ENCODE assay signal across 3 cellular contexts in the genomic region with DNA sequence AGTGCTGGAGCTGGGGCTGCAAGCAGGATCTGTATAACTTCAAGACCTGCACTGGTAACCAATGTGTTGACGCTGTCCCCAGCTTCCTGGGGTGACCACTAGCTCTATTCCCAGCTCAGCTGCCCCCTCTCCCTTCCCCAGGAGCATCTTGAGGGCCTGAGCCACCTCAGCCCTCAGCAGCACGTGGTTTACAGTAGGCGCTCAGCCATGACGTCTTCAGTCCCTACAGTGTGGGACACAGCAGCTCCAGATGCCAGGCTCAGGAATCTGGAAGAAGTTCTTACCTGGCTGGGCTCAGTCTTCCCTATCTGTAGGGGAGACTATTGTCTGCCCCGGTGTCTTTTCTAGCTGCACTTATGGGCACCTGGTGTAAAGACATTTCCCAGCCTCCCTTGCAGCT.
TF ChIP-seq lines count a peak whose summit lies in the region.

No MANE protein-coding gene starts in this region.

TF ChIP-seq in liver, 16 proteins besides CTCF, POLR2A, EP300 and RAD21:
- TF ChIP-seq FOXA2 (IDR thresholded peaks at IDR 0.05) = no peak
- peak in 1 of 2 donors; percentile 2 for TF ChIP-seq JUND (IDR thresholded peaks at IDR 0.05)
- TF ChIP-seq, protein P1, sequence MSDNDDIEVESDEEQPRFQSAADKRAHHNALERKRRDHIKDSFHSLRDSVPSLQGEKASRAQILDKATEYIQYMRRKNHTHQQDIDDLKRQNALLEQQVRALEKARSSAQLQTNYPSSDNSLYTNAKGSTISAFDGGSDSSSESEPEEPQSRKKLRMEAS (IDR thresholded peaks at IDR 0.05) = peak; percentile 40
- TF ChIP-seq, protein P2, sequence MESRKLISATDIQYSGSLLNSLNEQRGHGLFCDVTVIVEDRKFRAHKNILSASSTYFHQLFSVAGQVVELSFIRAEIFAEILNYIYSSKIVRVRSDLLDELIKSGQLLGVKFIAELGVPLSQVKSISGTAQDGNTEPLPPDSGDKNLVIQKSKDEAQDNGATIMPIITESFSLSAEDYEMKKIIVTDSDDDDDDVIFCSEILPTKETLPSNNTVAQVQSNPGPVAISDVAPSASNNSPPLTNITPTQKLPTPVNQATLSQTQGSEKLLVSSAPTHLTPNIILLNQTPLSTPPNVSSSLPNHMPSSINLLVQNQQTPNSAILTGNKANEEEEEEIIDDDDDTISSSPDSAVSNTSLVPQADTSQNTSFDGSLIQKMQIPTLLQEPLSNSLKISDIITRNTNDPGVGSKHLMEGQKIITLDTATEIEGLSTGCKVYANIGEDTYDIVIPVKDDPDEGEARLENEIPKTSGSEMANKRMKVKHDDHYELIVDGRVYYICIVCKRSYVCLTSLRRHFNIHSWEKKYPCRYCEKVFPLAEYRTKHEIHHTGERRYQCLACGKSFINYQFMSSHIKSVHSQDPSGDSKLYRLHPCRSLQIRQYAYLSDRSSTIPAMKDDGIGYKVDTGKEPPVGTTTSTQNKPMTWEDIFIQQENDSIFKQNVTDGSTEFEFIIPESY (IDR thresholded peaks at IDR 0.05) = peak; percentile 36
- TF ChIP-seq FOXA1 (IDR thresholded peaks at IDR 0.05) = no peak
- peak in 1 of 2 donors; percentile 3 for TF ChIP-seq RXRA (IDR thresholded peaks at IDR 0.05)
- no peak for TF ChIP-seq HNF4A (conservative IDR thresholded peaks at IDR 0.05)
- TF ChIP-seq EGR1 (IDR thresholded peaks at IDR 0.05; ENCODE audit: low read depth in 2 of 2) = peak in 1 of 2 donors; percentile 18
- no peak for TF ChIP-seq YY1 (IDR thresholded peaks at IDR 0.05)

TF ChIP-seq in HepG2, 621 proteins besides CTCF, POLR2A, EP300 and RAD21:
- TF ChIP-seq NFRKB (IDR thresholded peaks at IDR 0.05) = no peak
- TF ChIP-seq, protein P3, sequence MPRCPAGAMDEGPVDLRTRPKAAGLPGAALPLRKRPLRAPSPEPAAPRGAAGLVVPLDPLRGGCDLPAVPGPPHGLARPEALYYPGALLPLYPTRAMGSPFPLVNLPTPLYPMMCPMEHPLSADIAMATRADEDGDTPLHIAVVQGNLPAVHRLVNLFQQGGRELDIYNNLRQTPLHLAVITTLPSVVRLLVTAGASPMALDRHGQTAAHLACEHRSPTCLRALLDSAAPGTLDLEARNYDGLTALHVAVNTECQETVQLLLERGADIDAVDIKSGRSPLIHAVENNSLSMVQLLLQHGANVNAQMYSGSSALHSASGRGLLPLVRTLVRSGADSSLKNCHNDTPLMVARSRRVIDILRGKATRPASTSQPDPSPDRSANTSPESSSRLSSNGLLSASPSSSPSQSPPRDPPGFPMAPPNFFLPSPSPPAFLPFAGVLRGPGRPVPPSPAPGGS (CRISPR knock-in tag; IDR thresholded peaks at IDR 0.05) = no peak

TF ChIP-seq in WTC11, 78 proteins besides CTCF, POLR2A, EP300 and RAD21:
- TF ChIP-seq, protein P4, sequence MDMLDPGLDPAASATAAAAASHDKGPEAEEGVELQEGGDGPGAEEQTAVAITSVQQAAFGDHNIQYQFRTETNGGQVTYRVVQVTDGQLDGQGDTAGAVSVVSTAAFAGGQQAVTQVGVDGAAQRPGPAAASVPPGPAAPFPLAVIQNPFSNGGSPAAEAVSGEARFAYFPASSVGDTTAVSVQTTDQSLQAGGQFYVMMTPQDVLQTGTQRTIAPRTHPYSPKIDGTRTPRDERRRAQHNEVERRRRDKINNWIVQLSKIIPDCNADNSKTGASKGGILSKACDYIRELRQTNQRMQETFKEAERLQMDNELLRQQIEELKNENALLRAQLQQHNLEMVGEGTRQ (CRISPR knock-in tag; IDR thresholded peaks at IDR 0.05) = peak; percentile 20; the same call in 1 of the 2 replicates
- TF ChIP-seq, protein P5, sequence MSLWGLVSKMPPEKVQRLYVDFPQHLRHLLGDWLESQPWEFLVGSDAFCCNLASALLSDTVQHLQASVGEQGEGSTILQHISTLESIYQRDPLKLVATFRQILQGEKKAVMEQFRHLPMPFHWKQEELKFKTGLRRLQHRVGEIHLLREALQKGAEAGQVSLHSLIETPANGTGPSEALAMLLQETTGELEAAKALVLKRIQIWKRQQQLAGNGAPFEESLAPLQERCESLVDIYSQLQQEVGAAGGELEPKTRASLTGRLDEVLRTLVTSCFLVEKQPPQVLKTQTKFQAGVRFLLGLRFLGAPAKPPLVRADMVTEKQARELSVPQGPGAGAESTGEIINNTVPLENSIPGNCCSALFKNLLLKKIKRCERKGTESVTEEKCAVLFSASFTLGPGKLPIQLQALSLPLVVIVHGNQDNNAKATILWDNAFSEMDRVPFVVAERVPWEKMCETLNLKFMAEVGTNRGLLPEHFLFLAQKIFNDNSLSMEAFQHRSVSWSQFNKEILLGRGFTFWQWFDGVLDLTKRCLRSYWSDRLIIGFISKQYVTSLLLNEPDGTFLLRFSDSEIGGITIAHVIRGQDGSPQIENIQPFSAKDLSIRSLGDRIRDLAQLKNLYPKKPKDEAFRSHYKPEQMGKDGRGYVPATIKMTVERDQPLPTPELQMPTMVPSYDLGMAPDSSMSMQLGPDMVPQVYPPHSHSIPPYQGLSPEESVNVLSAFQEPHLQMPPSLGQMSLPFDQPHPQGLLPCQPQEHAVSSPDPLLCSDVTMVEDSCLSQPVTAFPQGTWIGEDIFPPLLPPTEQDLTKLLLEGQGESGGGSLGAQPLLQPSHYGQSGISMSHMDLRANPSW (CRISPR knock-in tag; conservative IDR thresholded peaks at IDR 0.05; ENCODE audit: low read depth) = no peak
